5 cellular contexts compared by ENCODE assay signal in genomic region chr4:174973336-174973735, GRCh38.
"Had no signal": no experiment of that assay in that cellular context is flagged by ENCODE, and none has a peak within 500 bp of the region (broad histone marks: within the 10 kb centered on the region; RNA-seq: fewer than 3 reads in every experiment).

No MANE protein-coding gene starts in this region.

- ATAC-seq: HepG2, K562 had no signal

- DNase-seq: IMR-90, KBM-7, KG1 had no signal
